Comparison of ENCODE assay signal across 1 cellular context in genomic region chr6:113690255-113690956, GRCh38.
TF ChIP-seq lines count a peak whose summit lies in the region.

No MANE protein-coding gene starts in this region.

TF ChIP-seq in HEK293, 187 proteins besides CTCF, POLR2A, EP300 and RAD21 (continued from another document):
- TF ChIP-seq MYNN (tag by site-specific recombination; IDR thresholded peaks at IDR 0.05; ENCODE audit: borderline replicate concordance) (no peak), ZNF530 (tag by site-specific recombination; IDR thresholded peaks at IDR 0.05; ENCODE audit: low read depth) (no peak), PATZ1 (tag by site-specific recombination; IDR thresholded peaks at IDR 0.05) (no peak), ZNF214 (tag by site-specific recombination; IDR thresholded peaks at IDR 0.05; ENCODE audit: borderline replicate concordance) (no peak)
